ENCODE assay signal across 9 cellular contexts in the genomic region with DNA sequence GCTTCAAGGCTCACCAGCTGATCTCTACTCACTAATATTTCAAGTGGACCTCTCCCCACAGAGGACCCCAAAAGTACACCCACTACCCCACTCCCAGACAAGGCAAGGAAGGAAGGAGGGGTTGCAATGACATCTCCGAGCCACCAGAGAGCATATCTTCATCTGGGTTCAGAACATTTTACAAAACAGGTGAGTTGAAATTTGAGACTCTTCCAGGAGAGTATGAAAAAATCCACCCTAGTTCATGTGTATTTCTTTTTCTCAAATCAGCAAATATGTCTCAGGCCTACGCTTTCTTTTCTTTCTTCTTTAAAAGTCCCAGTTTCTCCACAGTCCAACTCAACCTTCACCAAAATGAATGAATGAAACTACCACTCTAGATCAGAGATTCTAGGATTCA.
DNase-seq lines count a peak whose midpoint lies in the region; ATAC-seq and TF ChIP-seq lines count a peak whose summit lies in the region.
"Had no signal": no experiment of that assay in that cellular context is flagged by ENCODE, and none has a peak within 500 bp of the region (broad histone marks: within the 10 kb centered on the region; RNA-seq: fewer than 3 reads in every experiment).

No MANE protein-coding gene starts in this region.

- no peaks in the 10 kb centered on the region for H3K79me2 ChIP-seq in mammary epithelial cell (ENCODE audit: insufficient read depth, low read length)

- peak overlapping the region in 2 of 7 donors; percentile 20 to 72 for H3K27ac Mint-ChIP-seq in CD4-positive, alpha-beta memory T cell
- peak overlapping the region in 2 of 9 donors; percentile 6 to 32 for H3K27ac Mint-ChIP-seq in naive thymus-derived CD4-positive, alpha-beta T cell

- no peak overlapping the region for H3K27ac ChIP-seq in CD4-positive, alpha-beta memory T cell (ENCODE audit: low read depth, low read length)
- no peak overlapping the region for H3K27ac ChIP-seq in mammary epithelial cell (ENCODE audit: insufficient read depth, low read depth, low read length)
- H3K27ac ChIP-seq in naive thymus-derived CD4-positive, alpha-beta T cell (ENCODE audit: low read depth, low read length), result no peak overlapping the region
- H3K27ac ChIP-seq: neutrophil had no signal

- peak in 3 of 5 donors; percentile 15 to 25 (median 16) for DNase-seq in CD4-positive, alpha-beta memory T cell
- DNase-seq in HPDE6-E6E7 (ENCODE audit: extremely low spot score), result peak; percentile 23
- no peak for DNase-seq in mammary epithelial cell
- DNase-seq in naive thymus-derived CD4-positive, alpha-beta T cell, result peak in 5 of 9 donors; percentile 12 to 38 (median 23)
- DNase-seq in GM19238 (ENCODE audit: insufficient read length, low spot score), result no peak
- DNase-seq in NK-92 treated with Interleukin-12 subunit alpha and Interleukin-12 subunit beta, amount 100 ng/mL, for 24 hours (lab: John Stamatoyannopoulos, UW), result no peak

- H3K36me3 ChIP-seq in CD4-positive, alpha-beta memory T cell (ENCODE audit: insufficient read depth, low read length), result no peaks in the 10 kb centered on the region
- H3K36me3 ChIP-seq in mammary epithelial cell (ENCODE audit: insufficient read depth, low read length), result no peaks in the 10 kb centered on the region
- H3K36me3 ChIP-seq in naive thymus-derived CD4-positive, alpha-beta T cell (ENCODE audit: control insufficient read depth in 2 of 3, insufficient read depth in 3 of 3, low read length in 3 of 3), result no peaks in the 10 kb centered on the region
- H3K36me3 ChIP-seq: neutrophil had no signal

- TF ChIP-seq CTCF in mammary epithelial cell (conservative IDR thresholded peaks at IDR 0.05 in 1 of 2, IDR thresholded peaks at IDR 0.05 in 1 of 2; ENCODE audit: extremely low read depth in 1 of 2, insufficient read depth in 1 of 2, low read depth in 1 of 2, low read length in 2 of 2), result peak; percentile 60 to 75

- peaks cover 19 to 47% (median 21%) of the 10 kb centered on the region in 4 donors for H3K4me1 Mint-ChIP-seq in CD4-positive, alpha-beta memory T cell
- H3K4me1 Mint-ChIP-seq in naive thymus-derived CD4-positive, alpha-beta T cell, result peaks cover 0 to 54% (median 30%) of the 10 kb centered on the region in 7 donors

- H3K4me3 ChIP-seq in CD4-positive, alpha-beta memory T cell (ENCODE audit: low read length in 2 of 2), result no peak overlapping the region
- H3K4me3 ChIP-seq in mammary epithelial cell (replicated peaks in 1 of 3; ENCODE audit: insufficient read depth in 1 of 3, low read depth in 2 of 3, low read length in 3 of 3), result no peak overlapping the region
- no peak overlapping the region for H3K4me3 ChIP-seq in naive thymus-derived CD4-positive, alpha-beta T cell (ENCODE audit: low read length)

- POLR2A ChIA-PET in CD4-positive, alpha-beta memory T cell (lab: Charles Lee; ENCODE audit: partially characterized antibody), result interaction anchor here (1.1 kb wide), 1 partner anchor 62 kb away, joined by 3 read pairs; a partner anchor contains a TSS
- POLR2A ChIA-PET in naive thymus-derived CD4-positive, alpha-beta T cell (lab: Charles Lee), result interaction anchor here (0.6 to 1.3 kb wide), 2 partner anchors 62 to 1469 kb away, joined by 3 to 7 read pairs; a partner anchor contains a TSS

- WGBS in mammary epithelial cell (ENCODE audit: low coverage, missing lambda C conversion rate), result 55% methylated on average over 2 of the region's 2 CpGs

- dilution Hi-C loops in mammary epithelial cell (cut with HindIII; ENCODE audit: low sequenced_read_pairs), result no loop called here

- H3K4me2 ChIP-seq in mammary epithelial cell (ENCODE audit: insufficient read depth, low read depth, low read length), result no peak overlapping the region

- no peak overlapping the region for H3K9ac ChIP-seq in mammary epithelial cell (ENCODE audit: insufficient read depth, low read length)

- H3K27me3 ChIP-seq in CD4-positive, alpha-beta memory T cell (ENCODE audit: insufficient read depth, low read length), result no peaks in the 10 kb centered on the region
- H3K27me3 ChIP-seq in mammary epithelial cell (ENCODE audit: insufficient read depth, low read length), result no peaks in the 10 kb centered on the region
- H3K27me3 ChIP-seq in naive thymus-derived CD4-positive, alpha-beta T cell (ENCODE audit: control insufficient read depth in 2 of 2, insufficient read depth in 2 of 2, low read length in 2 of 2), result no peaks in the 10 kb centered on the region
- H3K27me3 ChIP-seq: neutrophil had no signal

- H4K20me1 ChIP-seq in mammary epithelial cell (ENCODE audit: insufficient read depth, low read length), result no peaks in the 10 kb centered on the region

- in situ Hi-C loops in mammary epithelial cell (cut with MboI; ENCODE audit: low sequenced_read_pairs in 2 of 2), result no loop called here

- intact Hi-C loops in CD4-positive, alpha-beta memory T cell (cut with micrococcal nuclease), result loop anchor here (1.0 kb wide), 3 partner anchors 60 to 91 kb away; no protein-coding TSS in a partner anchor
- intact Hi-C loops in mammary epithelial cell (cut with micrococcal nuclease), result loop anchor here (1.0 kb wide), 2 partner anchors 62 to 91 kb away; no protein-coding TSS in a partner anchor
- intact Hi-C loops in naive thymus-derived CD4-positive, alpha-beta T cell (cut with micrococcal nuclease), result loop anchor here (1.0 to 2.0 kb wide), 4 partner anchors 60 to 91 kb away; no protein-coding TSS in a partner anchor

- no peaks in the 10 kb centered on the region for H3K4me1 ChIP-seq in CD4-positive, alpha-beta memory T cell (ENCODE audit: insufficient read depth, low read length)
- no peaks in the 10 kb centered on the region for H3K4me1 ChIP-seq in mammary epithelial cell (ENCODE audit: insufficient read depth, low read length)
- H3K4me1 ChIP-seq in naive thymus-derived CD4-positive, alpha-beta T cell (ENCODE audit: control insufficient read depth in 2 of 2, insufficient read depth in 2 of 2, low read length in 2 of 2), result no peaks in the 10 kb centered on the region

- no peak overlapping the region for H2AFZ ChIP-seq in mammary epithelial cell (ENCODE audit: low read depth, low read length)

- H3K4me3 Mint-ChIP-seq in CD4-positive, alpha-beta memory T cell, result no peak overlapping the region
- H3K4me3 Mint-ChIP-seq in naive thymus-derived CD4-positive, alpha-beta T cell, result peak overlapping the region in 1 of 10 donors; percentile 20

- no peaks in the 10 kb centered on the region for H3K9me3 Mint-ChIP-seq in CD4-positive, alpha-beta memory T cell
- peaks cover 0 to 2% (median 0%) of the 10 kb centered on the region in 11 donors for H3K9me3 Mint-ChIP-seq in naive thymus-derived CD4-positive, alpha-beta T cell

- H3K27me3 Mint-ChIP-seq in CD4-positive, alpha-beta memory T cell, result no peaks in the 10 kb centered on the region
- no peaks in the 10 kb centered on the region for H3K27me3 Mint-ChIP-seq in naive thymus-derived CD4-positive, alpha-beta T cell

- ATAC-seq in naive thymus-derived CD4-positive, alpha-beta T cell, result peak; percentile 27
- ATAC-seq in HG02885 (IDR thresholded peaks at IDR 0.05; ENCODE audit: poor library complexity, unreplicated experiment) (no peak), GM21737 (IDR thresholded peaks at IDR 0.05; ENCODE audit: unreplicated experiment) (no peak)

- no peaks in the 10 kb centered on the region for H3K9me3 ChIP-seq in CD4-positive, alpha-beta memory T cell (ENCODE audit: control insufficient read depth in 1 of 2, low read length in 2 of 2)
- H3K9me3 ChIP-seq in mammary epithelial cell (replicated peaks; ENCODE audit: insufficient read depth, low read length), result no peaks in the 10 kb centered on the region
- no peaks in the 10 kb centered on the region for H3K9me3 ChIP-seq in naive thymus-derived CD4-positive, alpha-beta T cell (ENCODE audit: control insufficient read depth in 2 of 3, low read length in 3 of 3)
- H3K9me3 ChIP-seq: neutrophil had no signal

- no TSS peak for BruUV-seq in mammary epithelial cell (replicated peaks; lab: Mats Ljungman, UMichigan)

- H3K36me3 Mint-ChIP-seq in CD4-positive, alpha-beta memory T cell, result peaks cover 0 to 4% of the 10 kb centered on the region in 2 donors
- peaks cover 0 to 10% (median 0%) of the 10 kb centered on the region in 5 donors for H3K36me3 Mint-ChIP-seq in naive thymus-derived CD4-positive, alpha-beta T cell

- CTCF ChIA-PET in CD4-positive, alpha-beta memory T cell (lab: Charles Lee; ENCODE audit: partially characterized antibody), result interaction anchor here (0.7 to 2.9 kb wide), 10 partner anchors 9 to 93 kb away, joined by 3 to 32 read pairs (median 3); no protein-coding TSS in a partner anchor
- CTCF ChIA-PET in mammary epithelial cell (lab: Charles Lee; ENCODE audit: low non-redundant PET), result no interaction called here
- CTCF ChIA-PET in naive thymus-derived CD4-positive, alpha-beta T cell (lab: Charles Lee), result interaction anchor here (1.0 to 1.4 kb wide), 4 partner anchors 9 to 90 kb away, joined by 3 to 7 read pairs (median 4); a partner anchor contains a TSS

Comparison
In these comparisons a context has a peak if more than half of its experiments do, and no peak if none do; other contexts are left out.
1. DNase-seq: peak in CD4-positive, alpha-beta memory T cell (3 of 5), HPDE6-E6E7 (single experiment) and naive thymus-derived CD4-positive, alpha-beta T cell (5 of 9); none in mammary epithelial cell (single experiment), GM19238 (single experiment) and NK-92 treated with Interleukin-12 subunit alpha and Interleukin-12 subunit beta, amount 100 ng/mL, for 24 hours (single experiment).